In genomic region chr2:148654414-148654813, GRCh38 we compare ENCODE assay signal across 24 cellular contexts.
"Had no signal": no experiment of that assay in that cellular context is flagged by ENCODE, and none has a peak within 500 bp of the region (broad histone marks: within the 10 kb centered on the region; RNA-seq: fewer than 3 reads in every experiment).

No MANE protein-coding gene starts in this region.

- H3K27me3 Mint-ChIP-seq: activated CD4-positive, alpha-beta T cell treated with anti-CD3 and anti-CD28 coated beads, Interleukin-2, amount 10 ng/mL, durations not matched to agents 24 days and 14 days; progenitor cell of endocrine pancreas had no signal

- FAIRE-seq: astrocyte, endothelial cell of umbilical vein, urothelium cell line had no signal

- H3K36me3 ChIP-seq: left lung had no signal

- H3K4me3 Mint-ChIP-seq: activated CD4-positive, alpha-beta T cell treated with anti-CD3 and anti-CD28 coated beads, Interleukin-2, amount 10 ng/mL, durations not matched to agents 24 days and 14 days; natural killer cell had no signal

- H3K9me3 ChIP-seq: left lung had no signal

- H3K9me3 Mint-ChIP-seq: activated CD4-positive, alpha-beta T cell treated with anti-CD3 and anti-CD28 coated beads, Interleukin-2, amount 10 ng/mL, durations not matched to agents 24 days and 14 days; activated naive CD4-positive, alpha-beta T cell treated with anti-CD3 and anti-CD28 coated beads for 36 hours; natural killer cell had no signal

- H3K36me3 Mint-ChIP-seq: natural killer cell had no signal

- H3K4me3 ChIP-seq: left lung, lung had no signal

- H3K27me3 ChIP-seq: left lung had no signal

- H3K27ac ChIP-seq: left lung, VCaP had no signal

- H3K27ac Mint-ChIP-seq: activated CD4-positive, alpha-beta T cell treated with anti-CD3 and anti-CD28 coated beads, Interleukin-2, amount 10 ng/mL, durations not matched to agents 24 days and 14 days; progenitor cell of endocrine pancreas had no signal

- ATAC-seq: activated CD4-positive, CD25-positive, alpha-beta regulatory T cell treated with anti-CD3 and anti-CD28 coated beads, Interleukin-2, amount 50 U/mL, for 24 hours; esophagus mucosa; left lung; natural killer cell had no signal

- DNase-seq: activated CD4-positive, alpha-beta T cell treated with anti-CD3 and anti-CD28 coated beads, Interleukin-2, amount 10 ng/mL, durations not matched to agents 24 days and 14 days; activated naive CD4-positive, alpha-beta T cell treated with anti-CD3 and anti-CD28 coated beads for 36 hours; activated T-cell treated with anti-CD3 and anti-CD28 coated beads, Interleukin-2, amount 50 U/mL, for 1 hour; central memory CD4-positive, alpha-beta T cell; effector memory CD4-positive, alpha-beta T cell; foreskin melanocyte; hippocampal formation; kidney glomerular epithelial cell; left lung; natural killer cell; retina; stimulated activated CD4-positive, alpha-beta T cell treated with anti-CD3 and anti-CD28 coated beads, Interleukin-2, amount 100 ng/mL, for 48 hours; stimulated activated CD8-positive, alpha-beta memory T cell treated with anti-CD3 and anti-CD28 coated beads, Interleukin-4, amount 100 ng/mL, for 48 hours; stimulated activated naive CD4-positive, alpha-beta T cell; SW 1271; T-helper 2 cell had no signal
